ENCODE assay signal across 8 cellular contexts in genomic region chr7:30164567-30164966, GRCh38. TPM values are rescaled to one million over a fixed set of nuclear protein-coding genes. Genes with fewer than 3 reads are reported as not detected.
DNase-seq lines count a peak whose midpoint lies in the region; ATAC-seq and TF ChIP-seq lines count a peak whose summit lies in the region.

No MANE protein-coding gene starts in this region.

- H3K79me2 ChIP-seq in PC-3 (ENCODE audit: low read length) = no peaks in the 10 kb centered on the region

- ATAC-seq in PC-3 = peak; percentile 42; the same call in 1 of the 2 replicates
- peak; percentile 60 for ATAC-seq in lung (ENCODE audit: insufficient read depth, low FRiP score)
- no peak for ATAC-seq in GM21529 (IDR thresholded peaks at IDR 0.05; ENCODE audit: unreplicated experiment)
- ATAC-seq in GM19452 (IDR thresholded peaks at IDR 0.05; ENCODE audit: unreplicated experiment) = no peak

- CTCF ChIA-PET in PC-3 (lab: Charles Lee) = interaction anchor here (0.6 to 1.4 kb wide), 7 partner anchors 9 to 287 kb away, joined by 3 to 13 read pairs (median 4); partner anchors contain the start of gene MTURN

- no TSS peak for BruUV-seq in PC-3 (replicated peaks; lab: Mats Ljungman, UMichigan)

- 74 to 75% methylated on average over 6 of the region's 6 CpGs for WGBS in lung, 2 donors

- no peaks in the 10 kb centered on the region for H4K20me1 ChIP-seq in PC-3 (ENCODE audit: low read length)

- no peak overlapping the region for H3K27ac ChIP-seq in PC-3 (ENCODE audit: low read length)
- H3K27ac ChIP-seq in colonic mucosa = no peak overlapping the region
- no peak overlapping the region for H3K27ac ChIP-seq in lung (ENCODE audit: low read depth in 1 of 2, low read length in 1 of 2)

- no peaks in the 10 kb centered on the region; the same call in 1 of the 2 replicates for H3K27me3 ChIP-seq in GM06990 (replicated peaks; ENCODE audit: control insufficient read depth, insufficient read depth, low read length)
- no peaks in the 10 kb centered on the region for H3K27me3 ChIP-seq in PC-3 (ENCODE audit: low read length)
- H3K27me3 ChIP-seq in colonic mucosa = no peaks in the 10 kb centered on the region
- H3K27me3 ChIP-seq in lung (ENCODE audit: control insufficient read depth, insufficient read depth) = no peaks in the 10 kb centered on the region

- intact Hi-C loops in PC-3 (cut with micrococcal nuclease) = loop anchor here (1.0 to 10.0 kb wide), 6 partner anchors 62 to 398 kb away; partner anchors contain the start of gene GGCT
- intact Hi-C loops in colonic mucosa (cut with DNase I) = loop anchor here (5.0 to 10.0 kb wide), 2 partner anchors 110 to 248 kb away; no protein-coding TSS in a partner anchor

- no peaks in the 10 kb centered on the region for H3K9me2 ChIP-seq in PC-3 (replicated peaks; ENCODE audit: low read length)

- peak; percentile 63 for TF ChIP-seq CTCF in GM06990 (IDR thresholded peaks at IDR 0.05; ENCODE audit: insufficient read depth, low read length, poor library complexity, severe bottlenecking)
- TF ChIP-seq CTCF in PC-3 (conservative IDR thresholded peaks at IDR 0.05; ENCODE audit: low read depth, low read length) = peak; percentile 80
- peak; percentile 49 for TF ChIP-seq CTCF in colonic mucosa (IDR thresholded peaks at IDR 0.05)
- TF ChIP-seq CTCF in lung (IDR thresholded peaks at IDR 0.05; ENCODE audit: control extremely low read depth, extremely low read depth) = peak; percentile 48

- H3K9me3 ChIP-seq in PC-3 (ENCODE audit: low read length) (no peaks in the 10 kb centered on the region), colonic mucosa (no peaks in the 10 kb centered on the region), lung (ENCODE audit: control insufficient read depth in 2 of 2, insufficient read depth in 1 of 2, low read length in 1 of 2) (no peaks in the 10 kb centered on the region)

- no peaks in the 10 kb centered on the region for H3F3A ChIP-seq in PC-3 (ENCODE audit: low read length, unreplicated experiment)

- peak; percentile 34 for DNase-seq in GM06990 (ENCODE audit: extremely low read depth, insufficient read length)
- DNase-seq in KG1 (lab: John Stamatoyannopoulos, UW) = peak; percentile 51
- peak; percentile 76 for DNase-seq in PC-3
- no peak for DNase-seq in colonic mucosa
- DNase-seq in lung (ENCODE audit: low spot score) = no peak
- no peak for DNase-seq in occipital lobe (lab: John Stamatoyannopoulos, UW)

- 0 out of 2 replicates have a peak overlapping the region, but pooled peaks have one; percentile 84 for H3K4me2 ChIP-seq in PC-3 (ENCODE audit: low read length)

- POLR2A ChIA-PET in PC-3 (lab: Charles Lee; ENCODE audit: unreplicated experiment) = interaction anchor here (0.5 kb wide), 1 partner anchor 214 kb away, joined by 3 read pairs; no protein-coding TSS in a partner anchor

- H3K36me3 ChIP-seq in GM06990 (ENCODE audit: control insufficient read depth, insufficient read depth, low read length) (no peaks in the 10 kb centered on the region), PC-3 (ENCODE audit: low read depth, low read length) (no peaks in the 10 kb centered on the region), colonic mucosa (no peaks in the 10 kb centered on the region), lung (ENCODE audit: control insufficient read depth in 2 of 2, insufficient read depth in 2 of 2, low read length in 2 of 2) (peaks cover 0 to 4% of the 10 kb centered on the region in 2 donors)

- H3K4me1 ChIP-seq in PC-3 (ENCODE audit: insufficient read depth, low read length) = peaks cover 58% of the 10 kb centered on the region
- H3K4me1 ChIP-seq in colonic mucosa = no peaks in the 10 kb centered on the region
- peaks cover 0 to 10% of the 10 kb centered on the region in 2 donors for H3K4me1 ChIP-seq in lung (ENCODE audit: control insufficient read depth in 2 of 2, insufficient read depth in 2 of 2, low read length in 2 of 2)

- no peak overlapping the region for H2AFZ ChIP-seq in PC-3 (ENCODE audit: low read length)

- no peak overlapping the region for H3K9ac ChIP-seq in PC-3 (ENCODE audit: low read length)
- no peak overlapping the region for H3K9ac ChIP-seq in colonic mucosa (ENCODE audit: low read depth in 2 of 2, low read length in 2 of 2)

- H3K4me3 ChIP-seq in GM06990 (replicated peaks; ENCODE audit: low read depth, low read length) (no peak overlapping the region), PC-3 (ENCODE audit: low read length) (no peak overlapping the region), colonic mucosa (no peak overlapping the region), lung (no peak overlapping the region)

RNA-seq across cellular contexts. Expression of gene MTURN, which starts 29.8 kb away (rescaled TPM):
- total RNA-seq in PC-3 (2014; rRNA removed) (5.4 and 6.3 TPM in 2 replicates), colonic mucosa (10 to 100 TPM in 1 of 2 donors, 1 to 10 TPM in 1; 8.0 to 10.8 TPM), lung (10 to 100 TPM; 31.0 to 79.6 TPM), occipital lobe (388 TPM)
- polyA plus RNA-seq in lung = 10 to 100 TPM; 13.5 to 15.1 TPM

Comparison
In these comparisons a context has a peak if more than half of its experiments do, and no peak if none do; other contexts are left out.
1. DNase-seq: peak in GM06990 (single experiment), KG1 (single experiment) and PC-3 (single experiment); none in colonic mucosa (single experiment), lung (single experiment) and occipital lobe (single experiment).
2. ATAC-seq: peak in PC-3 (single experiment) and lung (single experiment); none in GM21529 (single experiment) and GM19452 (single experiment).
3. Peak in every context shown above with its lines, with median percentiles within 50 percentile points of each other: CTCF ChIP-seq.